ENCODE assay signal across 8 cellular contexts in the genomic region with DNA sequence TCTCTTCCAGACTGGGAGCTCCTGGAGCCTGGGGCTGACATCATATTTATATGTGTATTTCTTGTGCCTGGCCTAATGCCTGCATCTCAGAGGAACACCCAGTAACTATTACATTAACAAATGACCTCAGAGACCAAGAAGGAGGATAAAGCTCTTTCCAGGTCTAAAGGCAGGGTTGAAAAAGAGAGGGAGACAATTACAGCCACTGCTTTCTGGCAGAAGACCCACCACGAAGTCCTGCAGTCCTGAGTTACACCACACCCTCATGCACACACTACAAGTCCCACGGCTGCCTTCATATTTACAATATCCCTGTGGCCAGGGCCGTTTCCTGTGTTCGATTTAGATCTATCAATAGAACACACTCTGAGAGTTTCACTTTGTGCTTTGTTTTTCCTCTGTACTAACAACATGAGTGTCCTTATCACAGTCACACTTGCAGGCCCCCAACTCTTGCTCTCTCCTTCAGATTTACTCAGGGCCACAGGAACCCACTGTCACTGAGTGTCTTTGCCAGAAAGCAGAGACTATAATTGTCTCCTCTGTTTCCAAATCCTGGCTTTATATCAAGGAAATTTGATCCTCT.
DNase-seq lines count a peak whose midpoint lies in the region; ATAC-seq lines count a peak whose summit lies in the region.

No MANE protein-coding gene starts in this region.

- no peaks in the 10 kb centered on the region for H3K27me3 ChIP-seq in duodenal mucosa (ENCODE audit: control insufficient read depth in 1 of 2, insufficient read depth in 2 of 2, low read length in 2 of 2)

- H3K9me3 ChIP-seq in duodenal mucosa (ENCODE audit: control insufficient read depth in 1 of 2, low read length in 2 of 2) = no peaks in the 10 kb centered on the region

- peak overlapping the region; percentile 20 for H3K27ac ChIP-seq in duodenal mucosa (ENCODE audit: low read depth, low read length)

- H3K36me3 Mint-ChIP-seq in stimulated activated memory B cell treated with anti-CD40 and anti-IgM and Interleukin-4, amounts not matched to agents 10 μg/mL and 1 μg/mL and 100 μg/mL, for 72 hours = no peaks in the 10 kb centered on the region

- peak; percentile 83 for ATAC-seq in HG02763 (IDR thresholded peaks at IDR 0.05; ENCODE audit: unreplicated experiment)
- ATAC-seq in stimulated activated memory B cell treated with anti-CD40 and anti-IgM and Interleukin-4, amounts not matched to agents 10 μg/mL and 1 μg/mL and 100 μg/mL, for 72 hours = peak; percentile 20

- H3K27ac Mint-ChIP-seq in stimulated activated memory B cell treated with anti-CD40 and anti-IgM and Interleukin-4, amounts not matched to agents 10 μg/mL and 1 μg/mL and 100 μg/mL, for 72 hours = peak overlapping the region; percentile 57

- peaks cover 17 to 18% of the 10 kb centered on the region in 2 donors for H3K4me1 ChIP-seq in duodenal mucosa (ENCODE audit: control insufficient read depth in 1 of 2, insufficient read depth in 2 of 2, low read length in 2 of 2)

- peaks cover 10% of the 10 kb centered on the region for H3K27me3 Mint-ChIP-seq in stimulated activated memory B cell treated with anti-CD40 and anti-IgM and Interleukin-4, amounts not matched to agents 10 μg/mL and 1 μg/mL and 100 μg/mL, for 72 hours

- peak overlapping the region in 1 of 2 donors; percentile 32 for H3K9ac ChIP-seq in duodenal mucosa (ENCODE audit: low read depth in 1 of 2, low read length in 2 of 2)

- no peak overlapping the region for H3K4me3 Mint-ChIP-seq in stimulated activated memory B cell treated with anti-CD40 and anti-IgM and Interleukin-4, amounts not matched to agents 10 μg/mL and 1 μg/mL and 100 μg/mL, for 72 hours

- H3K4me1 Mint-ChIP-seq in stimulated activated memory B cell treated with anti-CD40 and anti-IgM and Interleukin-4, amounts not matched to agents 10 μg/mL and 1 μg/mL and 100 μg/mL, for 72 hours = peaks cover 28% of the 10 kb centered on the region

- no peaks in the 10 kb centered on the region for H3K36me3 ChIP-seq in duodenal mucosa (ENCODE audit: control insufficient read depth in 1 of 2, insufficient read depth in 2 of 2, low read length in 2 of 2)

- H3K4me3 ChIP-seq in duodenal mucosa (ENCODE audit: low read depth in 1 of 2, low read length in 2 of 2) = no peak overlapping the region

- DNase-seq in NCI-H1417 (lab: John Stamatoyannopoulos, UW) (peak in 2 of 3 experiments; percentile 12 to 44), NCI-H1417 treated with DMSO at 0.1 percent for 48 hours (lab: John Stamatoyannopoulos, UW) (no peak), NCI-H446 (lab: John Stamatoyannopoulos, UW) (peak; percentile 36 to 52), SKM-1 (lab: John Stamatoyannopoulos, UW; ENCODE audit: unreplicated experiment) (no peak), GM03348 (ENCODE audit: low spot score) (no peak)

- no peaks in the 10 kb centered on the region for H3K9me3 Mint-ChIP-seq in stimulated activated memory B cell treated with anti-CD40 and anti-IgM and Interleukin-4, amounts not matched to agents 10 μg/mL and 1 μg/mL and 100 μg/mL, for 72 hours

Comparison
In these comparisons a context has a peak if more than half of its experiments do, and no peak if none do; other contexts are left out.
1. DNase-seq: peak in NCI-H1417 (2 of 3) and NCI-H446 (2 of 2); none in NCI-H1417 treated with DMSO at 0.1 percent for 48 hours (single experiment), SKM-1 (single experiment) and GM03348 (single experiment).